Comparison of ENCODE assay signal across 14 cellular contexts in the genomic region with DNA sequence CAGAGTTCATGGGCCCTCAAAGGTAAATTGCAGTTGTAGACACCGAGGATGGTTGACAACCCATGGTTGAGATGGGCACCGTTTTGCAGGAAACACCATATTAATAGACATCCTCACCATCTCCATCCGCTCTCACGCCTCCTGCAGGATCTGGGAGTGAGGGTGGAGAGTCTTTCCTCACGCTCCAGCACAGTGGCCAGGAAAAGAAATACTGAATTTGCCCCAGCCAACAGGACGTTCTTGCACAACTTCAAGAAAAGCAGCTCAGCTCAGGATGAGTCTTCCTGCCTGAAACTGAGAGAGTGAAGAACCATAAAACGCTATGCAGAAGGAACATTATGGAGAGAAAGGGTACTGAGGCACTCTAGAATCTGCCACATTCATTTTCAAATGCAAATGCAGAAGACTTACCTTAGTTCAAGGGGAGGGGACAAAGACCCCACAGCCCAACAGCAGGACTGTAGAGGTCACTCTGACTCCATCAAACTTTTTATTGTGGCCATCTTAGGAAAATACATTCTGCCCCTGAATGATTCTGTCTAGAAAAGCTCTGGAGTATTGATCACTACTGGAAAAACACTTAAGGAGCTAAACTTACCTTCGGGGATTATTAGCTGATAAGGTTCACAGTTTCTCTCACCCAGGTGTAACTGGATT. TPM values are rescaled to one million over a fixed set of nuclear protein-coding genes. Genes with fewer than 3 reads are reported as not detected.
DNase-seq lines count a peak whose midpoint lies in the region; ATAC-seq and TF ChIP-seq lines count a peak whose summit lies in the region.
"Had no signal": no experiment of that assay in that cellular context is flagged by ENCODE, and none has a peak within 500 bp of the region (broad histone marks: within the 10 kb centered on the region; RNA-seq: fewer than 3 reads in every experiment).

No MANE protein-coding gene starts in this region.

- no peak overlapping the region for H3K9ac ChIP-seq in OCI-LY3 (ENCODE audit: low read length)

- WGBS in heart right ventricle, 2 donors: 79 to 87% methylated on average over 8 of the region's 8 CpGs

- ATAC-seq in heart right ventricle: peak in 1 of 8 donors; percentile 44
- ATAC-seq in left ventricle myocardium superior: no peak
- ATAC-seq in CD4-positive, alpha-beta T cell (ENCODE audit: poor library complexity): no peak
- ATAC-seq in GM21447 (IDR thresholded peaks at IDR 0.05; ENCODE audit: unreplicated experiment): no peak
- ATAC-seq in mucosa of descending colon: no peak
- ATAC-seq: activated CD8-positive, alpha-beta T cell treated with anti-CD3 and anti-CD28 coated beads for 36 hours had no signal

- TF ChIP-seq CTCF in heart right ventricle (IDR thresholded peaks at IDR 0.05) (peak in 7 of 9 donors; percentile 18 to 52 (median 28)), OCI-LY3 (IDR thresholded peaks at IDR 0.05; ENCODE audit: low read depth, low read length) (peak; percentile 45), ascending aorta (IDR thresholded peaks at IDR 0.05) (peak in 1 of 3 experiments; percentile 16), mucosa of descending colon (IDR thresholded peaks at IDR 0.05) (no peak)
- TF ChIP-seq CTCF in CD4-positive, alpha-beta T cell (IDR thresholded peaks at IDR 0.05): no peak

- no peak overlapping the region for H3K4me3 ChIP-seq in heart right ventricle
- H3K4me3 ChIP-seq in OCI-LY3 (ENCODE audit: low read length): no peak overlapping the region
- H3K4me3 ChIP-seq in ascending aorta: no peak overlapping the region
- no peak overlapping the region for H3K4me3 ChIP-seq in mucosa of descending colon

- no peak overlapping the region for H3K27ac Mint-ChIP-seq in CD4-positive, alpha-beta T cell
- H3K27ac Mint-ChIP-seq: activated CD8-positive, alpha-beta T cell treated with anti-CD3 and anti-CD28 coated beads for 36 hours had no signal

- peaks cover 9% of the 10 kb centered on the region for H3K36me3 Mint-ChIP-seq in CD4-positive, alpha-beta T cell (ENCODE audit: low read depth)

- H3K4me1 ChIP-seq in heart right ventricle (no peaks in the 10 kb centered on the region), OCI-LY3 (ENCODE audit: low read length) (peaks cover 26% of the 10 kb centered on the region), ascending aorta (no peaks in the 10 kb centered on the region), mucosa of descending colon (ENCODE audit: low read depth) (no peaks in the 10 kb centered on the region)

- H3K4me2 ChIP-seq in OCI-LY3 (ENCODE audit: low read length): no peak overlapping the region

- CTCF ChIA-PET in CD4-positive, alpha-beta T cell (lab: Charles Lee): interaction anchor here (1.6 kb wide), 1 partner anchor 58 kb away, joined by 3 read pairs; no protein-coding TSS in a partner anchor

- H4K20me1 ChIP-seq in OCI-LY3 (ENCODE audit: insufficient read depth, low read length): peaks cover 7% of the 10 kb centered on the region; the same call in 1 of the 2 replicates

- no peaks in the 10 kb centered on the region for H3K79me2 ChIP-seq in OCI-LY3 (ENCODE audit: low read length)

- no peak overlapping the region for H2AFZ ChIP-seq in OCI-LY3 (ENCODE audit: low read depth, low read length)

- H3K9me3 Mint-ChIP-seq in CD4-positive, alpha-beta T cell: no peaks in the 10 kb centered on the region
- H3K9me3 Mint-ChIP-seq: activated CD8-positive, alpha-beta T cell treated with anti-CD3 and anti-CD28 coated beads for 36 hours had no signal

- H3K9me3 ChIP-seq in heart right ventricle (no peaks in the 10 kb centered on the region), OCI-LY3 (ENCODE audit: insufficient read depth, low read length) (no peaks in the 10 kb centered on the region), ascending aorta (no peaks in the 10 kb centered on the region), mucosa of descending colon (no peaks in the 10 kb centered on the region)
- no peaks in the 10 kb centered on the region for H3K9me3 ChIP-seq in CD4-positive, alpha-beta T cell (ENCODE audit: control insufficient read depth, low read length)

- H3K27ac ChIP-seq in heart right ventricle: no peak overlapping the region
- no peak overlapping the region for H3K27ac ChIP-seq in OCI-LY3 (ENCODE audit: low read length)
- no peak overlapping the region for H3K27ac ChIP-seq in CD4-positive, alpha-beta T cell (ENCODE audit: low read depth, low read length)
- H3K27ac ChIP-seq in ascending aorta: no peak overlapping the region

- intact Hi-C loops in heart right ventricle (cut with DNase I) (loop anchor here in 1 of 10 donors (5.0 kb wide), 2 partner anchors 39 to 101 kb away; no protein-coding TSS in a partner anchor), left ventricle myocardium superior (cut with micrococcal nuclease) (no loop called here), ascending aorta (cut with DNase I) (no loop called here), mucosa of descending colon (cut with DNase I, micrococcal nuclease) (no loop called here)
- intact Hi-C loops in CD4-positive, alpha-beta T cell (cut with DNase I, micrococcal nuclease): loop anchor here in 1 of 2 experiments (2.0 kb wide), 1 partner anchor 55 kb away; no protein-coding TSS in a partner anchor

- no peaks in the 10 kb centered on the region for H3K27me3 Mint-ChIP-seq in CD4-positive, alpha-beta T cell
- H3K27me3 Mint-ChIP-seq: activated CD8-positive, alpha-beta T cell treated with anti-CD3 and anti-CD28 coated beads for 36 hours had no signal

- POLR2A ChIA-PET in CD4-positive, alpha-beta T cell (lab: Charles Lee): no interaction called here

- H3K36me3 ChIP-seq in heart right ventricle (peaks cover 0 to 51% (median 0%) of the 10 kb centered on the region in 9 donors), OCI-LY3 (replicated peaks; ENCODE audit: low read depth, low read length) (no peaks in the 10 kb centered on the region), ascending aorta (peaks cover 0 to 4% of the 10 kb centered on the region in 2 donors), mucosa of descending colon (ENCODE audit: low read depth) (no peaks in the 10 kb centered on the region)

- H3K4me1 Mint-ChIP-seq in CD4-positive, alpha-beta T cell (ENCODE audit: low read depth): no peaks in the 10 kb centered on the region

- H3K27me3 ChIP-seq in heart right ventricle: no peaks in the 10 kb centered on the region
- H3K27me3 ChIP-seq in OCI-LY3 (ENCODE audit: low read depth, low read length): peaks cover 68% of the 10 kb centered on the region
- no peaks in the 10 kb centered on the region for H3K27me3 ChIP-seq in CD4-positive, alpha-beta T cell (ENCODE audit: control insufficient read depth, insufficient read depth, low read length)
- no peaks in the 10 kb centered on the region for H3K27me3 ChIP-seq in ascending aorta

- no peak overlapping the region for H3K4me3 Mint-ChIP-seq in CD4-positive, alpha-beta T cell
- H3K4me3 Mint-ChIP-seq: activated CD8-positive, alpha-beta T cell treated with anti-CD3 and anti-CD28 coated beads for 36 hours had no signal

- DNase-seq in heart right ventricle (no peak), left ventricle myocardium superior (no peak), dermis blood vessel endothelial cell (peak; percentile 37), ascending aorta (ENCODE audit: low spot score in 2 of 2) (no peak), mucosa of descending colon (no peak)
- DNase-seq in CD4-positive, alpha-beta T cell: no peak
- DNase-seq: activated CD8-positive, alpha-beta T cell treated with anti-CD3 and anti-CD28 coated beads for 36 hours; amygdala; NCI-H1417; stimulated activated CD4-positive, alpha-beta T cell treated with anti-CD3 and anti-CD28 coated beads, Interleukin-2, amount 100 ng/mL, for 48 hours had no signal

RNA-seq across cellular contexts. Expression of a gene that starts 9.3 kb away (rescaled TPM):
- total RNA-seq in heart right ventricle (10 to 100 TPM in 1 of 10 donors, 1 to 10 TPM in 4, under 1 TPM in 5; 0.30 to 24.4 (median 0.97) TPM), left ventricle myocardium superior (2.4 TPM), dermis blood vessel endothelial cell (not detected in 2 replicates), ascending aorta (6.7 TPM), mucosa of descending colon (1 to 10 TPM; 1.7 to 8.7 (median 5.9) TPM)
- polyA plus RNA-seq in heart right ventricle: 1 to 10 TPM in 1 of 2 donors, under 1 TPM in 1; 0.95 to 1.4 TPM
- total RNA-seq in CD4-positive, alpha-beta T cell: under 1 TPM in 1 of 2 experiments, not detected in 1; 0.34 TPM

RNA-seq across cellular contexts. Expression of a gene that starts 26.5 kb away (rescaled TPM):
- total RNA-seq in heart right ventricle (not detected), left ventricle myocardium superior (not detected), dermis blood vessel endothelial cell (0.09 TPM in 1 of 2 replicates, not detected in the other), ascending aorta (not detected), mucosa of descending colon (not detected)
- under 1 TPM in 1 of 2 donors, not detected in 1; 0.44 TPM for polyA plus RNA-seq in heart right ventricle
- total RNA-seq in CD4-positive, alpha-beta T cell: not detected
- total RNA-seq: activated CD8-positive, alpha-beta T cell treated with anti-CD3 and anti-CD28 coated beads for 36 hours; mesenteric fat pad had no signal

RNA-seq across cellular contexts. Expression of a gene that starts 33.8 kb away (rescaled TPM):
- 1 to 10 TPM in 1 of 10 donors, under 1 TPM in 1, not detected in 8; 0.87 to 3.0 TPM for total RNA-seq in heart right ventricle
- polyA plus RNA-seq in heart right ventricle: under 1 TPM in 1 of 2 donors, not detected in 1; 0.12 TPM
- total RNA-seq in left ventricle myocardium superior: 0.82 TPM
- not detected in 2 replicates for total RNA-seq in dermis blood vessel endothelial cell
- total RNA-seq in CD4-positive, alpha-beta T cell: under 1 TPM; 0.28 to 0.52 TPM
- not detected for total RNA-seq in ascending aorta
- total RNA-seq in mucosa of descending colon: under 1 TPM; 0.38 to 0.82 (median 0.41) TPM
- total RNA-seq: H4, mesenteric fat pad had no signal

RNA-seq across cellular contexts. Expression of a gene that starts 55.2 kb away (rescaled TPM):
- total RNA-seq in heart right ventricle (10 to 100 TPM in 5 of 10 donors, 1 to 10 TPM in 5; 7.0 to 22.8 (median 10.2) TPM), left ventricle myocardium superior (18.7 TPM), dermis blood vessel endothelial cell (29.0 and 47.6 TPM in 2 replicates), ascending aorta (549 TPM), mucosa of descending colon (10 to 100 TPM; 33.6 to 58.5 (median 48.8) TPM)
- 10 to 100 TPM; 43.5 to 80.8 TPM for polyA plus RNA-seq in heart right ventricle
- 1 to 10 TPM; 3.9 to 6.0 TPM for total RNA-seq in CD4-positive, alpha-beta T cell

Comparison
In these comparisons a context has a peak if more than half of its experiments do, and no peak if none do; other contexts are left out.
1. CTCF ChIP-seq: peak in heart right ventricle (7 of 9) and OCI-LY3 (single experiment); none in CD4-positive, alpha-beta T cell (single experiment) and mucosa of descending colon (single experiment).